ENCODE assay signal across 12 cellular contexts in genomic region chr17:6591599-6592158, GRCh38. TPM values are rescaled to one million over a fixed set of nuclear protein-coding genes. Genes with fewer than 3 reads are reported as not detected.
DNase-seq lines count a peak whose midpoint lies in the region; ATAC-seq and TF ChIP-seq lines count a peak whose summit lies in the region.
"Had no signal": no experiment of that assay in that cellular context is flagged by ENCODE, and none has a peak within 500 bp of the region (broad histone marks: within the 10 kb centered on the region; RNA-seq: fewer than 3 reads in every experiment).

No MANE protein-coding gene starts in this region.

- ATAC-seq in HG03045 (IDR thresholded peaks at IDR 0.05; ENCODE audit: unreplicated experiment): no peak
- ATAC-seq in natural killer cell treated with Interleukin-12 subunit alpha and Interleukin-12 subunit beta and Interleukin-15 and Interleukin-18, amount 100 ng/mL, for 72 hours: no peak
- ATAC-seq: activated naive CD4-positive, alpha-beta T cell treated with anti-CD3 and anti-CD28 coated beads, Interleukin-2, amount 50 U/mL, for 72 hours had no signal

- POLR2A ChIA-PET in MCF 10A (lab: Yijun Ruan, JAX): interaction anchor here (0.8 to 4.7 kb wide), 19 partner anchors 8 to 121 kb away, joined by 3 to 38 read pairs (median 4); partner anchors contain the start of genes C17orf100, KIAA0753, MED31 and TXNDC17

- no peaks in the 10 kb centered on the region for H3K27me3 Mint-ChIP-seq in HFFc6 (ENCODE audit: insufficient read depth)
- no peaks in the 10 kb centered on the region for H3K27me3 Mint-ChIP-seq in MCF 10A (ENCODE audit: insufficient read depth, unreplicated experiment)
- no peaks in the 10 kb centered on the region for H3K27me3 Mint-ChIP-seq in natural killer cell treated with Interleukin-12 subunit alpha and Interleukin-12 subunit beta and Interleukin-15 and Interleukin-18, amount 100 ng/mL, for 72 hours

- H3K9me3 Mint-ChIP-seq in HFFc6 (no peaks in the 10 kb centered on the region), MCF 10A (ENCODE audit: unreplicated experiment) (no peaks in the 10 kb centered on the region)
- no peaks in the 10 kb centered on the region for H3K9me3 Mint-ChIP-seq in natural killer cell treated with Interleukin-12 subunit alpha and Interleukin-12 subunit beta and Interleukin-15 and Interleukin-18, amount 100 ng/mL, for 72 hours
- H3K9me3 Mint-ChIP-seq: activated naive CD4-positive, alpha-beta T cell treated with anti-CD3 and anti-CD28 coated beads, Interleukin-2, amount 50 U/mL, for 72 hours had no signal

- peaks cover 69% of the 10 kb centered on the region for H3K36me3 Mint-ChIP-seq in HFFc6 (ENCODE audit: low read depth)
- peaks cover 80% of the 10 kb centered on the region for H3K36me3 Mint-ChIP-seq in MCF 10A (ENCODE audit: insufficient read depth, unreplicated experiment)
- H3K36me3 Mint-ChIP-seq in natural killer cell treated with Interleukin-12 subunit alpha and Interleukin-12 subunit beta and Interleukin-15 and Interleukin-18, amount 100 ng/mL, for 72 hours: peaks cover 25% of the 10 kb centered on the region

- H3K4me3 Mint-ChIP-seq in HFFc6 (peak overlapping the region; percentile 45), MCF 10A (ENCODE audit: unreplicated experiment) (peak overlapping the region; percentile 8)
- no peak overlapping the region for H3K4me3 Mint-ChIP-seq in natural killer cell treated with Interleukin-12 subunit alpha and Interleukin-12 subunit beta and Interleukin-15 and Interleukin-18, amount 100 ng/mL, for 72 hours

- intact Hi-C loops in MCF 10A (cut with micrococcal nuclease): loop anchor here (1.0 to 2.0 kb wide), 2 partner anchors 37 to 120 kb away; no protein-coding TSS in a partner anchor

- peak; percentile 82 for DNase-seq in ACHN
- peak; percentile 91 for DNase-seq in HFFc6
- DNase-seq in MCF 10A (ENCODE audit: unreplicated experiment): peak; percentile 95
- peak; percentile 46 for DNase-seq in kidney glomerular epithelial cell (lab: John Stamatoyannopoulos, UW)
- DNase-seq in natural killer cell treated with Interleukin-12 subunit alpha and Interleukin-12 subunit beta and Interleukin-15 and Interleukin-18, amount 100 ng/mL, for 72 hours (ENCODE audit: low spot score): no peak
- no peak for DNase-seq in globus pallidus (ENCODE audit: low spot score)
- no peak for DNase-seq in NCI-H1694 treated with DMSO at 0.1 percent for 48 hours (lab: John Stamatoyannopoulos, UW)
- DNase-seq: left ventricle myocardium inferior, SJCRH30, tibial artery had no signal

- CTCF ChIA-PET in MCF 10A (lab: Yijun Ruan, JAX): interaction anchor here (0.8 to 4.0 kb wide), 3 partner anchors 17 to 119 kb away, joined by 3 to 16 read pairs (median 4); no protein-coding TSS in a partner anchor

- TF ChIP-seq CTCF in HFFc6 (IDR thresholded peaks at IDR 0.05) (no peak), MCF 10A (IDR thresholded peaks at IDR 0.05; ENCODE audit: unreplicated experiment) (no peak)

- H3K27ac Mint-ChIP-seq in HFFc6 (peak overlapping the region; percentile 88), MCF 10A (ENCODE audit: low read depth, unreplicated experiment) (peak overlapping the region; percentile 64)
- no peak overlapping the region for H3K27ac Mint-ChIP-seq in natural killer cell treated with Interleukin-12 subunit alpha and Interleukin-12 subunit beta and Interleukin-15 and Interleukin-18, amount 100 ng/mL, for 72 hours
- H3K27ac Mint-ChIP-seq: activated naive CD4-positive, alpha-beta T cell treated with anti-CD3 and anti-CD28 coated beads, Interleukin-2, amount 50 U/mL, for 72 hours had no signal

- in situ Hi-C loops in ACHN (cut with HindIII; ENCODE audit: low pct_ligation_motif_present, low pct_unique_long_range_greater_than_20kb, low sequenced_read_pairs): no loop called here

- BruUV-seq in MCF 10A (replicated peaks; lab: Mats Ljungman, UMichigan): no TSS peak

- H3K4me1 Mint-ChIP-seq in HFFc6 (ENCODE audit: low read depth) (peaks cover 59% of the 10 kb centered on the region), MCF 10A (ENCODE audit: insufficient read depth, unreplicated experiment) (peaks cover 21% of the 10 kb centered on the region)
- no peaks in the 10 kb centered on the region for H3K4me1 Mint-ChIP-seq in natural killer cell treated with Interleukin-12 subunit alpha and Interleukin-12 subunit beta and Interleukin-15 and Interleukin-18, amount 100 ng/mL, for 72 hours (ENCODE audit: low read depth in 2 of 2)

RNA-seq across cellular contexts. Expression of gene PITPNM3, which starts 35.3 kb away (rescaled TPM):
- total RNA-seq in HFFc6 (2021; fragmentation: NEBNext Ultra II Directional; extraction: Animal tissue kit (Norgen Biotek cat#: 25700)): 1 to 10 TPM in 4 of 6 experiments, under 1 TPM in 2; 0.94 to 1.1 (median 1.0) TPM
- 22.8 and 30.6 TPM in 2 replicates for total RNA-seq in MCF 10A (2022)
- under 1 TPM; 0.59 to 0.84 TPM for total RNA-seq in natural killer cell treated with Interleukin-12 subunit alpha and Interleukin-12 subunit beta and Interleukin-15 and Interleukin-18, amount 100 ng/mL, for 72 hours

RNA-seq across cellular contexts. Expression of gene KIAA0753, which starts 48.8 kb away (rescaled TPM):
- total RNA-seq in HFFc6 (2021; fragmentation: NEBNext Ultra II Directional; extraction: Animal tissue kit (Norgen Biotek cat#: 25700)): 10 to 100 TPM; 15.1 to 17.8 (median 16.4) TPM
- total RNA-seq in MCF 10A (2022): 22.8 and 25.3 TPM in 2 replicates
- 10 to 100 TPM; 16.0 to 29.7 TPM for total RNA-seq in natural killer cell treated with Interleukin-12 subunit alpha and Interleukin-12 subunit beta and Interleukin-15 and Interleukin-18, amount 100 ng/mL, for 72 hours

RNA-seq across cellular contexts. Expression of gene TXNDC17, which starts 49.2 kb away (rescaled TPM):
- 100 to 1,000 TPM; 115 to 154 (median 139) TPM for total RNA-seq in HFFc6 (2021; fragmentation: NEBNext Ultra II Directional; extraction: Animal tissue kit (Norgen Biotek cat#: 25700))
- total RNA-seq in MCF 10A (2022): 137 and 146 TPM in 2 replicates
- total RNA-seq in natural killer cell treated with Interleukin-12 subunit alpha and Interleukin-12 subunit beta and Interleukin-15 and Interleukin-18, amount 100 ng/mL, for 72 hours: 100 to 1,000 TPM in 1 of 2 donors, 10 to 100 TPM in 1; 75.9 to 106 TPM

RNA-seq across cellular contexts. Expression of gene MED31, which starts 59.7 kb away (rescaled TPM):
- total RNA-seq in HFFc6 (2021; fragmentation: NEBNext Ultra II Directional; extraction: Animal tissue kit (Norgen Biotek cat#: 25700)): 10 to 100 TPM; 19.5 to 23.9 (median 20.0) TPM
- 17.7 and 17.8 TPM in 2 replicates for total RNA-seq in MCF 10A (2022)
- 10 to 100 TPM; 17.3 to 25.3 TPM for total RNA-seq in natural killer cell treated with Interleukin-12 subunit alpha and Interleukin-12 subunit beta and Interleukin-15 and Interleukin-18, amount 100 ng/mL, for 72 hours

RNA-seq across cellular contexts. Expression of gene C17orf100, which starts 59.9 kb away (rescaled TPM):
- total RNA-seq in HFFc6 (2021; fragmentation: NEBNext Ultra II Directional; extraction: Animal tissue kit (Norgen Biotek cat#: 25700)): 1 to 10 TPM; 1.0 to 1.7 (median 1.3) TPM
- total RNA-seq in MCF 10A (2022): 1.4 and 1.7 TPM in 2 replicates
- 1 to 10 TPM; 1.0 to 1.5 TPM for total RNA-seq in natural killer cell treated with Interleukin-12 subunit alpha and Interleukin-12 subunit beta and Interleukin-15 and Interleukin-18, amount 100 ng/mL, for 72 hours

Comparison
In these comparisons a context has a peak if more than half of its experiments do, and no peak if none do; other contexts are left out.
1. DNase-seq: peak in ACHN (single experiment), HFFc6 (single experiment), MCF 10A (single experiment) and kidney glomerular epithelial cell (single experiment); none in natural killer cell treated with Interleukin-12 subunit alpha and Interleukin-12 subunit beta and Interleukin-15 and Interleukin-18, amount 100 ng/mL, for 72 hours (single experiment), globus pallidus (single experiment) and NCI-H1694 treated with DMSO at 0.1 percent for 48 hours (single experiment).
2. H3K27ac Mint-ChIP-seq: peak in HFFc6 (single experiment) and MCF 10A (single experiment); none in natural killer cell treated with Interleukin-12 subunit alpha and Interleukin-12 subunit beta and Interleukin-15 and Interleukin-18, amount 100 ng/mL, for 72 hours (0 of 2).
3. RNA of gene PITPNM3, which starts 35.3 kb away (total RNA-seq): 22.8 to 30.6 TPM in MCF 10A; 0.94 to 1.1 TPM in HFFc6 and 0.59 to 0.84 TPM in natural killer cell treated with Interleukin-12 subunit alpha and Interleukin-12 subunit beta and Interleukin-15 and Interleukin-18, amount 100 ng/mL, for 72 hours; every median in the first group is over 10 times any median in the second.